In the genomic region with DNA sequence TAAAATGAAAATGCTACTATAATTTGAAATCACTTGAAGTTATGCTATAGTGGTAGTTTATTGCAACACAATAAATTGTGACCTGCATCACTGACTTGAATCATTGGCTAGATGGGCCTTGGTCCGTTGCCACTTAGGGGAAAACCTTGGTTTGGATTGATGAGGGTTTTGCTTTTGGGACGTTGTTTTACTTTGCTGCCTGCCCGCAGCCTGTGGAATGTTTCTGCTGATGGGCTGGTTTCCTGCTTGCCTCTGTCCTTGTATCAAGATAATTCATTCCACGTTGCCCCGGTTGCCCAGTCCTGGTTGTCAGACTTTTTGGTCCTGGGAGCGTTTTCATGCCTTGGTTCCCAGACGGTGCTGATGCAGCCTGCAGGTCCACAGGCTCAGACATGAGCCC, we compare ENCODE assay signal across 14 cellular contexts. TPM values are rescaled to one million over a fixed set of nuclear protein-coding genes. Genes with fewer than 3 reads are reported as not detected.
A peak's percentile ranks its signal among the peaks of the same experiment; 100 is the strongest.
DNase-seq lines count a peak whose midpoint lies in the region; ATAC-seq and TF ChIP-seq lines count a peak whose summit lies in the region.
"Had no signal": no experiment of that assay in that cellular context is flagged by ENCODE, and none has a peak within 500 bp of the region (broad histone marks: within the 10 kb centered on the region; RNA-seq: fewer than 3 reads in every experiment).

No MANE protein-coding gene starts in this region.

- H3K9me3 Mint-ChIP-seq in Calu3 (ENCODE audit: low read depth, unreplicated experiment) = peaks cover 2% of the 10 kb centered on the region
- H3K9me3 Mint-ChIP-seq: CD8-positive, alpha-beta T cell; IgD-negative memory B cell had no signal

- no peaks in the 10 kb centered on the region for H3K36me3 Mint-ChIP-seq in Calu3 (ENCODE audit: insufficient read depth, unreplicated experiment)

- TF ChIP-seq POLR2A in gastrocnemius medialis (IDR thresholded peaks at IDR 0.05) (no peak), stomach (IDR thresholded peaks at IDR 0.05) (no peak)

- H3K27me3 Mint-ChIP-seq in Calu3 (ENCODE audit: unreplicated experiment) = no peaks in the 10 kb centered on the region
- H3K27me3 Mint-ChIP-seq: B cell, IgD-negative memory B cell had no signal

- no peak for TF ChIP-seq CTCF in Calu3 (IDR thresholded peaks at IDR 0.05; ENCODE audit: unreplicated experiment)
- no peak for TF ChIP-seq CTCF in PC-9 (conservative IDR thresholded peaks at IDR 0.05)
- TF ChIP-seq CTCF in gastrocnemius medialis (IDR thresholded peaks at IDR 0.05 in 4 of 5, conservative IDR thresholded peaks at IDR 0.05 in 1 of 5) = no peak
- TF ChIP-seq CTCF in stomach (IDR thresholded peaks at IDR 0.05) = no peak

- H3K27ac ChIP-seq in PC-9 (peak overlapping the region; percentile 79), gastrocnemius medialis (peak overlapping the region; percentile 80 to 96 (median 88)), stomach (no peak overlapping the region)
- H3K27ac ChIP-seq: BLaER1 treated with 17β-estradiol and CSF1 and Interleukin-3, amounts not matched to agents 10 nM and 100 nM; HL-60 had no signal

- no peaks in the 10 kb centered on the region for H3F3A ChIP-seq in PC-9 (ENCODE audit: insufficient read depth, low read depth)

- DNase-seq in Calu3 (no peak), PC-9 (no peak), left lobe of liver (ENCODE audit: low spot score) (no peak), gastrocnemius medialis (no peak), stomach (no peak), NCI-H1417 treated with DMSO at 0.1 percent for 48 hours (lab: John Stamatoyannopoulos, UW) (no peak)
- DNase-seq: CD8-positive, alpha-beta T cell had no signal

- peaks cover 10% of the 10 kb centered on the region for H3K4me1 ChIP-seq in PC-9 (replicated peaks; ENCODE audit: insufficient read depth)
- peaks cover 61 to 76% of the 10 kb centered on the region in 2 donors for H3K4me1 ChIP-seq in gastrocnemius medialis
- H3K4me1 ChIP-seq in stomach = peaks cover 0 to 31% (median 9%) of the 10 kb centered on the region in 4 donors
- H3K4me1 ChIP-seq: HAP-1 had no signal

- peak overlapping the region; percentile 30 for H3K27ac Mint-ChIP-seq in Calu3 (ENCODE audit: unreplicated experiment)
- H3K27ac Mint-ChIP-seq: B cell; CD8-positive, alpha-beta T cell; IgD-negative memory B cell had no signal

- H3K27me3 ChIP-seq in PC-9 (ENCODE audit: insufficient read depth, low read depth) (no peaks in the 10 kb centered on the region), gastrocnemius medialis (no peaks in the 10 kb centered on the region), stomach (no peaks in the 10 kb centered on the region)
- H3K27me3 ChIP-seq: BLaER1 treated with 17β-estradiol and CSF1 and Interleukin-3, amounts not matched to agents 10 nM and 100 nM had no signal

- H4K20me1 ChIP-seq in PC-9 (ENCODE audit: insufficient read depth) = no peaks in the 10 kb centered on the region

- no peak overlapping the region for H3K4me2 ChIP-seq in PC-9
- H3K4me2 ChIP-seq: BLaER1 treated with 17β-estradiol and CSF1 and Interleukin-3, amounts not matched to agents 10 nM and 100 nM had no signal

- no peaks in the 10 kb centered on the region for H3K79me2 ChIP-seq in PC-9 (ENCODE audit: low read depth)

- CTCF ChIA-PET in Calu3 (lab: Charles Lee) = no interaction called here
- CTCF ChIA-PET in PC-9 (lab: Charles Lee) = no interaction called here

- WGBS in stomach, 5 donors = 85 to 97% (median 95%) methylated on average over 7 of the region's 7 CpGs

- H3K9me2 ChIP-seq in PC-9 (ENCODE audit: insufficient read depth) = no peaks in the 10 kb centered on the region

- TF ChIP-seq EP300 in stomach (IDR thresholded peaks at IDR 0.05) = no peak

- intact Hi-C loops in Calu3 (cut with micrococcal nuclease; ENCODE audit: unreplicated experiment) (no loop called here), PC-9 (cut with micrococcal nuclease; ENCODE audit: unreplicated experiment) (no loop called here), gastrocnemius medialis (cut with DNase I; ENCODE audit: low total_unique reads) (loop anchor here (2.0 kb wide), 1 partner anchor 17 kb away; no protein-coding TSS in a partner anchor), stomach (cut with DNase I; ENCODE audit: low total_unique reads) (no loop called here)

- ATAC-seq in left lobe of liver (peak; percentile 6), gastrocnemius medialis (no peak), HG03439 (IDR thresholded peaks at IDR 0.05; ENCODE audit: unreplicated experiment) (no peak)
- ATAC-seq: CD8-positive, alpha-beta T cell had no signal

- H2AFZ ChIP-seq in PC-9 = no peak overlapping the region
- H2AFZ ChIP-seq: GM23248 had no signal

- no peak overlapping the region for H3K4me3 Mint-ChIP-seq in Calu3 (ENCODE audit: low read depth, unreplicated experiment)
- H3K4me3 Mint-ChIP-seq: B cell; CD8-positive, alpha-beta T cell had no signal

- H3K4me3 ChIP-seq in PC-9 (no peak overlapping the region), gastrocnemius medialis (no peak overlapping the region), stomach (no peak overlapping the region)
- H3K4me3 ChIP-seq: BLaER1 treated with 17β-estradiol and CSF1 and Interleukin-3, amounts not matched to agents 10 nM and 100 nM; GM23248; HAP-1 had no signal

- POLR2A ChIA-PET in PC-9 (lab: Charles Lee; ENCODE audit: unreplicated experiment) = no interaction called here

- H3K9me3 ChIP-seq in PC-9 (ENCODE audit: insufficient read depth, low read depth) (no peaks in the 10 kb centered on the region), gastrocnemius medialis (no peaks in the 10 kb centered on the region), stomach (no peaks in the 10 kb centered on the region)
- H3K9me3 ChIP-seq: HAP-1 had no signal

- BruUV-seq in Calu3 (replicated peaks; lab: Mats Ljungman, UMichigan) (no TSS peak), PC-9 (replicated peaks; lab: Mats Ljungman, UMichigan) (no TSS peak)

- peaks cover 16% of the 10 kb centered on the region for H3K4me1 Mint-ChIP-seq in Calu3 (ENCODE audit: low read depth, unreplicated experiment)

- H3K36me3 ChIP-seq in PC-9 (ENCODE audit: low read depth) (no peaks in the 10 kb centered on the region), gastrocnemius medialis (peaks cover 0 to 4% of the 10 kb centered on the region in 2 donors), stomach (peaks cover 0 to 32% (median 19%) of the 10 kb centered on the region in 4 donors)

- in situ Hi-C loops in gastrocnemius medialis (cut with MboI; ENCODE audit: low sequenced_read_pairs in 4 of 4) = no loop called here

RNA-seq across cellular contexts. Expression of gene HADH, which starts 18.3 kb away (rescaled TPM):
- total RNA-seq in Calu3 (2022) (45.1 and 47.9 TPM in 2 replicates), PC-9 (2021) (36.8 and 45.0 TPM in 2 replicates), left lobe of liver (127 TPM), gastrocnemius medialis (100 to 1,000 TPM in 2 of 4 donors, 10 to 100 TPM in 2; 78.0 to 137 (median 105) TPM), stomach (100 to 1,000 TPM in 2 of 5 donors, 10 to 100 TPM in 3; 51.6 to 118 (median 64.7) TPM)
- polyA plus RNA-seq in stomach = 10 to 100 TPM; 59.6 to 70.3 (median 64.8) TPM

Comparison
In these comparisons a context has a peak if more than half of its experiments do, and no peak if none do; other contexts are left out.
1. H3K27ac ChIP-seq: peak in PC-9 (single experiment) and gastrocnemius medialis (4 of 4); none in stomach (0 of 5).